ENCODE assay signal across 1 cellular context in genomic region chr17:45060824-45061605, GRCh38.
TF ChIP-seq lines count a peak whose summit lies in the region.

Gene NMT1 (plus strand): TSS chr17:45061317. CDS start chr17:45061330, 13 bp downstream.

TF ChIP-seq in K562, 482 proteins besides CTCF, POLR2A, EP300 and RAD21 (continued from another document and continues in another):
- TF ChIP-seq TSHZ1 (CRISPR knock-in tag; IDR thresholded peaks at IDR 0.05) (no peak), ZNF583 (CRISPR knock-in tag; IDR thresholded peaks at IDR 0.05) (peak; percentile 77; the same call in 1 of the 2 replicates), ZNF561 (CRISPR knock-in tag; conservative IDR thresholded peaks at IDR 0.05) (no peak), RFX7 (CRISPR knock-in tag; IDR thresholded peaks at IDR 0.05) (no peak), ZBTB34 (CRISPR knock-in tag; IDR thresholded peaks at IDR 0.05) (no peak), ERF (CRISPR knock-in tag; IDR thresholded peaks at IDR 0.05) (peak; percentile 73; the same call in 1 of the 2 replicates), ZNF280A (IDR thresholded peaks at IDR 0.05; ENCODE audit: low read depth, partially characterized antibody) (no peak), TGIF2 (CRISPR knock-in tag; IDR thresholded peaks at IDR 0.05) (peak; percentile 82), ZNF778 (CRISPR knock-in tag; IDR thresholded peaks at IDR 0.05) (no peak), C11orf30 (IDR thresholded peaks at IDR 0.05; ENCODE audit: low read depth) (peak; percentile 98), SAFB2 (IDR thresholded peaks at IDR 0.05; ENCODE audit: borderline replicate concordance, low read depth, low read length, severe bottlenecking) (no peak), NCOA2 (IDR thresholded peaks at IDR 0.05; ENCODE audit: partially characterized antibody in 2 of 2) (no peak), HNRNPL (IDR thresholded peaks at IDR 0.05; ENCODE audit: low read depth, low read length) (no peak), MIER1 (IDR thresholded peaks at IDR 0.05; ENCODE audit: low read depth) (no peak), XRCC4 (IDR thresholded peaks at IDR 0.05; ENCODE audit: extremely low read depth, insufficient read depth, insufficient read length) (no peak), E2F8 (IDR thresholded peaks at IDR 0.05; ENCODE audit: low read depth, partially characterized antibody) (peak; percentile 80), CSDE1 (IDR thresholded peaks at IDR 0.05) (no peak), TBL1XR1 (IDR thresholded peaks at IDR 0.05; ENCODE audit: low read length in 2 of 2) (0 out of 4 replicates have a peak, but pooled peaks of 1 of the 2 experiments have one; percentile 58), BCL6 (CRISPR knock-in tag; IDR thresholded peaks at IDR 0.05) (peak; percentile 40; the same call in 1 of the 2 replicates), PURB (CRISPR knock-in tag; IDR thresholded peaks at IDR 0.05; ENCODE audit: low read depth) (no peak), ZNF407 (IDR thresholded peaks at IDR 0.05; ENCODE audit: low read depth) (no peak), SUPT5H (IDR thresholded peaks at IDR 0.05) (peak; percentile 97), HSF4 (CRISPR knock-in tag; IDR thresholded peaks at IDR 0.05; ENCODE audit: borderline replicate concordance) (no peak), ZNF668 (CRISPR knock-in tag; IDR thresholded peaks at IDR 0.05) (no peak), TOE1 (IDR thresholded peaks at IDR 0.05; ENCODE audit: borderline replicate concordance) (peak; percentile 32; the same call in 1 of the 2 replicates), TOE1 (CRISPR knock-in tag; IDR thresholded peaks at IDR 0.05; ENCODE audit: borderline replicate concordance, low read depth) (no peak), PRMT5 (CRISPR knock-in tag; IDR thresholded peaks at IDR 0.05) (no peak), SFPQ (IDR thresholded peaks at IDR 0.05; ENCODE audit: low read depth, low read length) (no peak), HMBOX1 (IDR thresholded peaks at IDR 0.05) (no peak), KLF16 (IDR thresholded peaks at IDR 0.05) (no peak), CBX8 (IDR thresholded peaks at IDR 0.05; ENCODE audit: borderline replicate concordance, extremely low read depth, low read depth, low read length, poor library complexity, severe bottlenecking) (no peak), ZNF696 (CRISPR knock-in tag; conservative IDR thresholded peaks at IDR 0.05) (no peak), MCM5 (IDR thresholded peaks at IDR 0.05; ENCODE audit: low read depth) (no peak), HNRNPLL (IDR thresholded peaks at IDR 0.05; ENCODE audit: low read depth, low read length, poor library complexity, severe bottlenecking) (peak; percentile 57), GATAD2A (IDR thresholded peaks at IDR 0.05) (no peak), BDP1 (IDR thresholded peaks at IDR 0.05; ENCODE audit: insufficient read depth, insufficient read length) (no peak), ZFP36 (IDR thresholded peaks at IDR 0.05; ENCODE audit: low read depth, low read length, partially characterized antibody) (no peak), CXXC5 (CRISPR knock-in tag; IDR thresholded peaks at IDR 0.05) (peak; percentile 89)
